In the genomic region with DNA sequence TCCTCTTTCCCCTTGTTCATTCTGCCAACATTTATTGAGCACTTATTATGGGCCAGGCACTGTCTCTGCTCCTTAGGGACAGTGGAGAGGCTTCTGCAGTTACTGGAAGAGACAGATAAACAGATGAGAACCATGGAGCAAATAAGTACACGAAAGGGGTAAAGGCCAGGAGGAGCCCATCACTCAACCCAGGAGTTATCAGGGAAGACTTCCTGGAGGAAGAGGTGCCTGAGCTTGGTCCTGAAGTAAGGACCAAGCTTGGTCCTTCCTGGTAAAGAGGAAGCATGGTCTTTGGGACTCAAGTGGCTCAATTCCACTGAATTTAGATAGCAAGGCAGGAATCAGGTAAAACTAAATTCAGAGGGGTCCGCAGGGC, we compare ENCODE assay signal across 23 cellular contexts. TPM values are rescaled to one million over a fixed set of nuclear protein-coding genes. Genes with fewer than 3 reads are reported as not detected.
DNase-seq lines count a peak whose midpoint lies in the region; ATAC-seq, FAIRE-seq and TF ChIP-seq lines count a peak whose summit lies in the region.
"Had no signal": no experiment of that assay in that cellular context is flagged by ENCODE, and none has a peak within 500 bp of the region (broad histone marks: within the 10 kb centered on the region; RNA-seq: fewer than 3 reads in every experiment).

No MANE protein-coding gene starts in this region.

- no peaks in the 10 kb centered on the region for H3K27me3 Mint-ChIP-seq in T-helper 1 cell treated with Interleukin-12 subunit alpha and Interleukin-12 subunit beta and Interleukin-4 antibody, amounts not matched to agents 30 μg/mL and 1 μg/mL, for 36 hours (ENCODE audit: low read depth)
- no peaks in the 10 kb centered on the region for H3K27me3 Mint-ChIP-seq in activated T-helper 17 cell treated with anti-CD3 and anti-CD28 coated beads, Interleukin-2, amount 50 U/mL, for 72 hours
- H3K27me3 Mint-ChIP-seq: activated naive CD4-positive, alpha-beta T cell treated with anti-CD3 and anti-CD28 coated beads, Interleukin-2, amount 50 U/mL, for 24 hours had no signal

- H3K27ac ChIP-seq in muscle layer of colon (ENCODE audit: low read depth, low read length) (peak overlapping the region; percentile 99), tibial artery (peak overlapping the region; percentile 88 to 91)
- H3K27ac ChIP-seq: 22Rv1, BLaER1, gastrocnemius medialis, RWPE1, thyroid gland had no signal

- H3K9ac ChIP-seq in muscle layer of colon (ENCODE audit: low read length), result peak overlapping the region; percentile 99
- H3K9ac ChIP-seq: BLaER1 had no signal

- peaks cover 27% of the 10 kb centered on the region for H3K4me1 Mint-ChIP-seq in T-helper 1 cell treated with Interleukin-12 subunit alpha and Interleukin-12 subunit beta and Interleukin-4 antibody, amounts not matched to agents 30 μg/mL and 1 μg/mL, for 36 hours (ENCODE audit: low read depth)
- H3K4me1 Mint-ChIP-seq in activated T-helper 17 cell treated with anti-CD3 and anti-CD28 coated beads, Interleukin-2, amount 50 U/mL, for 72 hours, result peaks cover 21% of the 10 kb centered on the region

- H3K4me3 ChIP-seq in muscle layer of colon (ENCODE audit: low read depth in 1 of 2, low read length in 2 of 2) (peak overlapping the region; percentile 47 to 83), tibial artery (peak overlapping the region; percentile 60 to 62)
- H3K4me3 ChIP-seq: BLaER1, gastrocnemius medialis, thyroid gland had no signal

- intact Hi-C loops in tibial artery (cut with DNase I; ENCODE audit: low total_unique reads), result no loop called here
- intact Hi-C loops in Right ventricle myocardium superior (cut with DNase I), result no loop called here

- H3K27me3 ChIP-seq in muscle layer of colon (ENCODE audit: control insufficient read depth in 1 of 2, insufficient read depth in 2 of 2, low read length in 2 of 2) (no peaks in the 10 kb centered on the region), tibial artery (no peaks in the 10 kb centered on the region)
- H3K27me3 ChIP-seq: BLaER1, gastrocnemius medialis, thyroid gland had no signal

- DNase-seq in T-helper 1 cell (no peak), tibial artery (no peak), Right ventricle myocardium superior (no peak), mesenteric fat pad (ENCODE audit: low spot score) (no peak), GM12891 (ENCODE audit: insufficient read length, low spot score) (no peak)
- DNase-seq: activated CD4-positive, alpha-beta T cell treated with anti-CD3 and anti-CD28 coated beads, Interleukin-2, amount 50 U/mL, for 4 hours; activated T-cell treated with anti-CD3 and anti-CD28 coated beads, Interleukin-2, amount 50 U/mL, for 4 hours; dermis blood vessel endothelial cell; gastrocnemius medialis; H7; mesendoderm; NCI-H1436; NCI-H2171; NCI-H526; thyroid gland had no signal

- no peak for TF ChIP-seq CTCF in tibial artery (IDR thresholded peaks at IDR 0.05)

- H3K9me3 ChIP-seq in muscle layer of colon (ENCODE audit: low read length), result no peaks in the 10 kb centered on the region
- H3K9me3 ChIP-seq in tibial artery, result no peaks in the 10 kb centered on the region
- H3K9me3 ChIP-seq: BLaER1, gastrocnemius medialis, thyroid gland had no signal

- TF ChIP-seq POLR2A in GM12891 (IDR thresholded peaks at IDR 0.05; ENCODE audit: low read depth, low read length), result no peak

- H3K4me1 ChIP-seq in muscle layer of colon (ENCODE audit: insufficient read depth, low read length) (peaks cover 24% of the 10 kb centered on the region), tibial artery (peaks cover 0 to 73% (median 23%) of the 10 kb centered on the region in 4 donors)
- H3K4me1 ChIP-seq: gastrocnemius medialis, thyroid gland had no signal

- H3K9me3 Mint-ChIP-seq in T-helper 1 cell treated with Interleukin-12 subunit alpha and Interleukin-12 subunit beta and Interleukin-4 antibody, amounts not matched to agents 30 μg/mL and 1 μg/mL, for 36 hours, result no peaks in the 10 kb centered on the region
- H3K9me3 Mint-ChIP-seq in activated T-helper 17 cell treated with anti-CD3 and anti-CD28 coated beads, Interleukin-2, amount 50 U/mL, for 72 hours, result no peaks in the 10 kb centered on the region
- H3K9me3 Mint-ChIP-seq: activated naive CD4-positive, alpha-beta T cell treated with anti-CD3 and anti-CD28 coated beads, Interleukin-2, amount 50 U/mL, for 24 hours; activated T-cell treated with anti-CD3 and anti-CD28 coated beads, Interleukin-2, amount 50 U/mL, for 4 hours had no signal

- H3K36me3 ChIP-seq in muscle layer of colon (ENCODE audit: insufficient read depth, low read length) (peaks cover 53% of the 10 kb centered on the region), tibial artery (no peaks in the 10 kb centered on the region)
- H3K36me3 ChIP-seq: BLaER1, gastrocnemius medialis, thyroid gland had no signal

- peak overlapping the region; percentile 5 for H3K27ac Mint-ChIP-seq in T-helper 1 cell treated with Interleukin-12 subunit alpha and Interleukin-12 subunit beta and Interleukin-4 antibody, amounts not matched to agents 30 μg/mL and 1 μg/mL, for 36 hours
- peak overlapping the region; percentile 43 for H3K27ac Mint-ChIP-seq in activated T-helper 17 cell treated with anti-CD3 and anti-CD28 coated beads, Interleukin-2, amount 50 U/mL, for 72 hours

- ATAC-seq in activated T-helper 17 cell treated with anti-CD3 and anti-CD28 coated beads, Interleukin-2, amount 50 U/mL, for 72 hours (replicated peaks), result no peak
- no peak for ATAC-seq in Right ventricle myocardium superior (ENCODE audit: poor library complexity)
- ATAC-seq: activated T-cell treated with anti-CD3 and anti-CD28 coated beads, Interleukin-2, amount 50 U/mL, for 4 hours; gastrocnemius medialis had no signal

- H3K36me3 Mint-ChIP-seq in T-helper 1 cell treated with Interleukin-12 subunit alpha and Interleukin-12 subunit beta and Interleukin-4 antibody, amounts not matched to agents 30 μg/mL and 1 μg/mL, for 36 hours (ENCODE audit: low read depth), result no peaks in the 10 kb centered on the region
- H3K36me3 Mint-ChIP-seq in activated T-helper 17 cell treated with anti-CD3 and anti-CD28 coated beads, Interleukin-2, amount 50 U/mL, for 72 hours (ENCODE audit: low read depth), result no peaks in the 10 kb centered on the region
- H3K36me3 Mint-ChIP-seq: activated naive CD4-positive, alpha-beta T cell treated with anti-CD3 and anti-CD28 coated beads, Interleukin-2, amount 50 U/mL, for 24 hours had no signal

- H3K4me3 Mint-ChIP-seq in T-helper 1 cell treated with Interleukin-12 subunit alpha and Interleukin-12 subunit beta and Interleukin-4 antibody, amounts not matched to agents 30 μg/mL and 1 μg/mL, for 36 hours, result no peak overlapping the region
- H3K4me3 Mint-ChIP-seq in activated T-helper 17 cell treated with anti-CD3 and anti-CD28 coated beads, Interleukin-2, amount 50 U/mL, for 72 hours, result no peak overlapping the region
- H3K4me3 Mint-ChIP-seq: activated naive CD4-positive, alpha-beta T cell treated with anti-CD3 and anti-CD28 coated beads, Interleukin-2, amount 50 U/mL, for 24 hours; activated T-cell treated with anti-CD3 and anti-CD28 coated beads, Interleukin-2, amount 50 U/mL, for 4 hours had no signal

- FAIRE-seq in GM12891 (lab: Jason Lieb, UNC), result no peak
- FAIRE-seq: G401.6 had no signal

TF ChIP-seq in GM12891, 5 proteins besides CTCF, POLR2A, EP300 and RAD21:
- TF ChIP-seq SPI1 (IDR thresholded peaks at IDR 0.05; ENCODE audit: low read depth, low read length) (no peak), PAX5 (IDR thresholded peaks at IDR 0.05; ENCODE audit: insufficient read depth, low read length, severe bottlenecking) (no peak), TAF1 (IDR thresholded peaks at IDR 0.05; ENCODE audit: low read depth, low read length) (no peak), POLR2AphosphoS5 (IDR thresholded peaks at IDR 0.05; ENCODE audit: low read depth, low read length) (no peak), POU2F2 (IDR thresholded peaks at IDR 0.05; ENCODE audit: low read depth, low read length) (no peak)

RNA-seq across cellular contexts. Expression of a gene that starts 1.7 kb away (rescaled TPM):
- total RNA-seq in activated T-helper 17 cell treated with anti-CD3 and anti-CD28 coated beads, Interleukin-2, amount 50 U/mL, for 72 hours, result not detected
- total RNA-seq in Right ventricle myocardium superior, result 1.7 TPM
- 13.2 TPM for total RNA-seq in mesenteric fat pad
- polyA plus RNA-seq in GM12891 (2012; ENCODE audit: low read depth, missing spikeins), result not detected
- total RNA-seq: dermis blood vessel endothelial cell had no signal

RNA-seq across cellular contexts. Expression of a gene that starts 32.2 kb away (rescaled TPM):
- 10 to 100 TPM; 66.7 to 87.8 TPM for total RNA-seq in activated T-helper 17 cell treated with anti-CD3 and anti-CD28 coated beads, Interleukin-2, amount 50 U/mL, for 72 hours
- 17.7 TPM for total RNA-seq in Right ventricle myocardium superior
- total RNA-seq in mesenteric fat pad, result 44.2 TPM
- 110 TPM for polyA plus RNA-seq in GM12891 (2012; ENCODE audit: low read depth, missing spikeins)
